ENCODE assay signal across 1 cellular context in the genomic region with DNA sequence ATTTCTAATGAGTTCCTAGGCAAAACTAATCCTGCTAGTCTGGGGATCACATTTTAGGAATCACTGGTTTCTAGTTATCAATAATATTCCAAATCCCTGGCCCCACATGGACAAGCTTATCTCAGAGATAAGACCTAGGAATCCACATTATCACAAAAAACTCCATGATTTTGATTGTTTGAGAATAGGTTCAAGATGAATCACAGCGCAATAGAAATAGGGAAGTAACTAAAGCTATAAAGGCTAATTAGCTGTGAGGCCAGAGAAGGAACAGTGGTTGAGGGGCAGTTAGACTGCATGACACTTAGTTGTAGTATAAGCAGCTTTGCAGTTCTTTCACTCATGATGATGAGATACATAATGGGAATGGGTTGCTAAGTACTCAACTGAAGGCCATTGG.
TF ChIP-seq lines count a peak whose summit lies in the region.

No MANE protein-coding gene starts in this region.

TF ChIP-seq in HepG2, 621 proteins besides CTCF, POLR2A, EP300 and RAD21:
- no peak for TF ChIP-seq ZMYM2 (CRISPR knock-in tag; IDR thresholded peaks at IDR 0.05)
- no peak for TF ChIP-seq XRCC5 (optimal IDR thresholded peaks at IDR 0.05; ENCODE audit: low read length)
- TF ChIP-seq ZNF335 (CRISPR knock-in tag; IDR thresholded peaks at IDR 0.05) = no peak
- no peak for TF ChIP-seq POGK (CRISPR knock-in tag; conservative IDR thresholded peaks at IDR 0.05)
- TF ChIP-seq, protein P1, sequence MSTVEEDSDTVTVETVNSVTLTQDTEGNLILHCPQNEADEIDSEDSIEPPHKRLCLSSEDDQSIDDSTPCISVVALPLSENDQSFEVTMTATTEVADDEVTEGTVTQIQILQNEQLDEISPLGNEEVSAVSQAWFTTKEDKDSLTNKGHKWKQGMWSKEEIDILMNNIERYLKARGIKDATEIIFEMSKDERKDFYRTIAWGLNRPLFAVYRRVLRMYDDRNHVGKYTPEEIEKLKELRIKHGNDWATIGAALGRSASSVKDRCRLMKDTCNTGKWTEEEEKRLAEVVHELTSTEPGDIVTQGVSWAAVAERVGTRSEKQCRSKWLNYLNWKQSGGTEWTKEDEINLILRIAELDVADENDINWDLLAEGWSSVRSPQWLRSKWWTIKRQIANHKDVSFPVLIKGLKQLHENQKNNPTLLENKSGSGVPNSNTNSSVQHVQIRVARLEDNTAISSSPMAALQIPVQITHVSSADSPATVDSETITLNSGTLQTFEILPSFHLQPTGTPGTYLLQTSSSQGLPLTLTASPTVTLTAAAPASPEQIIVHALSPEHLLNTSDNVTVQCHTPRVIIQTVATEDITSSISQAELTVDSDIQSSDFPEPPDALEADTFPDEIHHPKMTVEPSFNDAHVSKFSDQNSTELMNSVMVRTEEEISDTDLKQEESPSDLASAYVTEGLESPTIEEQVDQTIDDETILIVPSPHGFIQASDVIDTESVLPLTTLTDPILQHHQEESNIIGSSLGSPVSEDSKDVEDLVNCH (CRISPR knock-in tag; IDR thresholded peaks at IDR 0.05) = no peak
- no peak for TF ChIP-seq E2F2 (CRISPR knock-in tag; IDR thresholded peaks at IDR 0.05; ENCODE audit: borderline replicate concordance)
- TF ChIP-seq NFYB (CRISPR knock-in tag; IDR thresholded peaks at IDR 0.05) = no peak
- no peak for TF ChIP-seq CBFB (CRISPR knock-in tag; IDR thresholded peaks at IDR 0.05)
- no peak for TF ChIP-seq ZFP36L2 (CRISPR knock-in tag; IDR thresholded peaks at IDR 0.05)
- TF ChIP-seq ZSCAN20 (CRISPR knock-in tag; IDR thresholded peaks at IDR 0.05; ENCODE audit: borderline replicate concordance) = no peak
- TF ChIP-seq ZNF260 (CRISPR knock-in tag; IDR thresholded peaks at IDR 0.05; ENCODE audit: borderline replicate concordance, low read depth) = no peak
- no peak for TF ChIP-seq NFKB2 (CRISPR knock-in tag; IDR thresholded peaks at IDR 0.05; ENCODE audit: borderline replicate concordance)
- no peak for TF ChIP-seq SMAD3 (CRISPR knock-in tag; IDR thresholded peaks at IDR 0.05)
- TF ChIP-seq RFX3 (CRISPR knock-in tag; IDR thresholded peaks at IDR 0.05) = no peak
- no peak for TF ChIP-seq JARID2 (CRISPR knock-in tag; IDR thresholded peaks at IDR 0.05; ENCODE audit: insufficient replicate concordance)
- no peak for TF ChIP-seq ELK4 (CRISPR knock-in tag; IDR thresholded peaks at IDR 0.05; ENCODE audit: borderline replicate concordance)
- no peak for TF ChIP-seq NBN (conservative IDR thresholded peaks at IDR 0.05)
- TF ChIP-seq HMGXB4 (CRISPR knock-in tag; IDR thresholded peaks at IDR 0.05; ENCODE audit: borderline replicate concordance in 1 of 2, low read depth in 1 of 2) = no peak
- TF ChIP-seq IRF2 (CRISPR knock-in tag; IDR thresholded peaks at IDR 0.05) = no peak
